2 cellular contexts compared by ENCODE assay signal in the genomic region with DNA sequence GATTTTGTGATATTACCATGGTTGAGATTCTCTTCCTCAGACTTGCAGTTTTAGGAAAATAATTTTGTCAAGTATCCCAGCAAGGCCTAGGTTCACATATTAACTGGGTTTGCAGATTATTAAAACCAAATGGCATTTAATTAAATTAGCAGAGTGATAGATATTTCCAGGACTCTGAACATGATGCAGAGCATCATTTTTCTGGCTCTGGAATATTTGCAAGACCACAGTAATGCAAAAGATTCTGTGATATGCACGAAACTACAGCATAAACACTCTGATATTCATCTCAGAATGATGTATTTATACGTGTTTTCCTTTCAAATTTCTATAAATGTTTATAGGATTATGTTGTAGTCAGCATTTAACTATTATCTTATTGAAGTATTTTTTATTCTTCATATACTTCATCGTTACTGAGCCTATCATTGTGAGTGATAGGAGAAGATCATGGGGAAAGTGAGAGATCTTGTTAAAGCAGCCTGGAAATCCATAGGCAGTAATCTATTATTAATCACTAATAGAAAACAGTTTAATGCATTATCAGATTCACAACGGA.
TF ChIP-seq lines count a peak whose summit lies in the region.

No MANE protein-coding gene starts in this region.

TF ChIP-seq in GM23338, 12 proteins besides CTCF, POLR2A, EP300 and RAD21 (continued from another document):
- TF ChIP-seq, protein P1, sequence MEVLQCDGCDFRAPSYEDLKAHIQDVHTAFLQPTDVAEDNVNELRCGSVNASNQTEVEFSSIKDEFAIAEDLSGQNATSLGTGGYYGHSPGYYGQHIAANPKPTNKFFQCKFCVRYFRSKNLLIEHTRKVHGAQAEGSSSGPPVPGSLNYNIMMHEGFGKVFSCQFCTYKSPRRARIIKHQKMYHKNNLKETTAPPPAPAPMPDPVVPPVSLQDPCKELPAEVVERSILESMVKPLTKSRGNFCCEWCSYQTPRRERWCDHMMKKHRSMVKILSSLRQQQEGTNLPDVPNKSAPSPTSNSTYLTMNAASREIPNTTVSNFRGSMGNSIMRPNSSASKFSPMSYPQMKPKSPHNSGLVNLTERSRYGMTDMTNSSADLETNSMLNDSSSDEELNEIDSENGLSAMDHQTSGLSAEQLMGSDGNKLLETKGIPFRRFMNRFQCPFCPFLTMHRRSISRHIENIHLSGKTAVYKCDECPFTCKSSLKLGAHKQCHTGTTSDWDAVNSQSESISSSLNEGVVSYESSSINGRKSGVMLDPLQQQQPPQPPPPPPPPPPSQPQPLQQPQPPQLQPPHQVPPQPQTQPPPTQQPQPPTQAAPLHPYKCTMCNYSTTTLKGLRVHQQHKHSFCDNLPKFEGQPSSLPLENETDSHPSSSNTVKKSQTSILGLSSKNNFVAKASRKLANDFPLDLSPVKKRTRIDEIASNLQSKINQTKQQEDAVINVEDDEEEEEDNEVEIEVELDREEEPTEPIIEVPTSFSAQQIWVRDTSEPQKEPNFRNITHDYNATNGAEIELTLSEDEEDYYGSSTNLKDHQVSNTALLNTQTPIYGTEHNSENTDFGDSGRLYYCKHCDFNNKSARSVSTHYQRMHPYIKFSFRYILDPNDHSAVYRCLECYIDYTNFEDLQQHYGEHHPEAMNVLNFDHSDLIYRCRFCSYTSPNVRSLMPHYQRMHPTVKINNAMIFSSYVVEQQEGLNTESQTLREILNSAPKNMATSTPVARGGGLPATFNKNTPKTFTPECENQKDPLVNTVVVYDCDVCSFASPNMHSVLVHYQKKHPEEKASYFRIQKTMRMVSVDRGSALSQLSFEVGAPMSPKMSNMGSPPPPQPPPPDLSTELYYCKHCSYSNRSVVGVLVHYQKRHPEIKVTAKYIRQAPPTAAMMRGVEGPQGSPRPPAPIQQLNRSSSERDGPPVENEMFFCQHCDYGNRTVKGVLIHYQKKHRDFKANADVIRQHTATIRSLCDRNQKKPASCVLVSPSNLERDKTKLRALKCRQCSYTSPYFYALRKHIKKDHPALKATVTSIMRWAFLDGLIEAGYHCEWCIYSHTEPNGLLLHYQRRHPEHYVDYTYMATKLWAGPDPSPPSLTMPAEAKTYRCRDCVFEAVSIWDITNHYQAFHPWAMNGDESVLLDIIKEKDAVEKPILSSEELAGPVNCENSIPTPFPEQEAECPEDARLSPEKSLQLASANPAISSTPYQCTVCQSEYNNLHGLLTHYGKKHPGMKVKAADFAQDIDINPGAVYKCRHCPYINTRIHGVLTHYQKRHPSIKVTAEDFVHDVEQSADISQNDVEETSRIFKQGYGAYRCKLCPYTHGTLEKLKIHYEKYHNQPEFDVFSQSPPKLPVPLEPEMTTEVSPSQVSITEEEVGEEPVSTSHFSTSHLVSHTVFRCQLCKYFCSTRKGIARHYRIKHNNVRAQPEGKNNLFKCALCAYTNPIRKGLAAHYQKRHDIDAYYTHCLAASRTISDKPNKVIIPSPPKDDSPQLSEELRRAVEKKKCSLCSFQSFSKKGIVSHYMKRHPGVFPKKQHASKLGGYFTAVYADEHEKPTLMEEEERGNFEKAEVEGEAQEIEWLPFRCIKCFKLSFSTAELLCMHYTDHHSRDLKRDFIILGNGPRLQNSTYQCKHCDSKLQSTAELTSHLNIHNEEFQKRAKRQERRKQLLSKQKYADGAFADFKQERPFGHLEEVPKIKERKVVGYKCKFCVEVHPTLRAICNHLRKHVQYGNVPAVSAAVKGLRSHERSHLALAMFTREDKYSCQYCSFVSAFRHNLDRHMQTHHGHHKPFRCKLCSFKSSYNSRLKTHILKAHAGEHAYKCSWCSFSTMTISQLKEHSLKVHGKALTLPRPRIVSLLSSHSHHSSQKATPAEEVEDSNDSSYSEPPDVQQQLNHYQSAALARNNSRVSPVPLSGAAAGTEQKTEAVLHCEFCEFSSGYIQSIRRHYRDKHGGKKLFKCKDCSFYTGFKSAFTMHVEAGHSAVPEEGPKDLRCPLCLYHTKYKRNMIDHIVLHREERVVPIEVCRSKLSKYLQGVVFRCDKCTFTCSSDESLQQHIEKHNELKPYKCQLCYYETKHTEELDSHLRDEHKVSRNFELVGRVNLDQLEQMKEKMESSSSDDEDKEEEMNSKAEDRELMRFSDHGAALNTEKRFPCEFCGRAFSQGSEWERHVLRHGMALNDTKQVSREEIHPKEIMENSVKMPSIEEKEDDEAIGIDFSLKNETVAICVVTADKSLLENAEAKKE (CRISPR knock-in tag; IDR thresholded peaks at IDR 0.05) = no peak
- TF ChIP-seq, protein P2, sequence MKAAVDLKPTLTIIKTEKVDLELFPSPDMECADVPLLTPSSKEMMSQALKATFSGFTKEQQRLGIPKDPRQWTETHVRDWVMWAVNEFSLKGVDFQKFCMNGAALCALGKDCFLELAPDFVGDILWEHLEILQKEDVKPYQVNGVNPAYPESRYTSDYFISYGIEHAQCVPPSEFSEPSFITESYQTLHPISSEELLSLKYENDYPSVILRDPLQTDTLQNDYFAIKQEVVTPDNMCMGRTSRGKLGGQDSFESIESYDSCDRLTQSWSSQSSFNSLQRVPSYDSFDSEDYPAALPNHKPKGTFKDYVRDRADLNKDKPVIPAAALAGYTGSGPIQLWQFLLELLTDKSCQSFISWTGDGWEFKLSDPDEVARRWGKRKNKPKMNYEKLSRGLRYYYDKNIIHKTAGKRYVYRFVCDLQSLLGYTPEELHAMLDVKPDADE (IDR thresholded peaks at IDR 0.05) = no peak
- TF ChIP-seq JUNB (IDR thresholded peaks at IDR 0.05; ENCODE audit: unreplicated experiment) = no peak
- no peak for TF ChIP-seq ZNF331 (CRISPR knock-in tag; IDR thresholded peaks at IDR 0.05; ENCODE audit: low read depth)
- TF ChIP-seq POLR2AphosphoS5 (IDR thresholded peaks at IDR 0.05; ENCODE audit: low read depth) = no peak
- no peak for TF ChIP-seq EZH2 (IDR thresholded peaks at IDR 0.05; ENCODE audit: low read depth, unreplicated experiment)
- TF ChIP-seq STAT1 (IDR thresholded peaks at IDR 0.05; ENCODE audit: unreplicated experiment) = no peak

TF ChIP-seq in WTC11, 78 proteins besides CTCF, POLR2A, EP300 and RAD21 (continued from another document):
- TF ChIP-seq, protein P3, sequence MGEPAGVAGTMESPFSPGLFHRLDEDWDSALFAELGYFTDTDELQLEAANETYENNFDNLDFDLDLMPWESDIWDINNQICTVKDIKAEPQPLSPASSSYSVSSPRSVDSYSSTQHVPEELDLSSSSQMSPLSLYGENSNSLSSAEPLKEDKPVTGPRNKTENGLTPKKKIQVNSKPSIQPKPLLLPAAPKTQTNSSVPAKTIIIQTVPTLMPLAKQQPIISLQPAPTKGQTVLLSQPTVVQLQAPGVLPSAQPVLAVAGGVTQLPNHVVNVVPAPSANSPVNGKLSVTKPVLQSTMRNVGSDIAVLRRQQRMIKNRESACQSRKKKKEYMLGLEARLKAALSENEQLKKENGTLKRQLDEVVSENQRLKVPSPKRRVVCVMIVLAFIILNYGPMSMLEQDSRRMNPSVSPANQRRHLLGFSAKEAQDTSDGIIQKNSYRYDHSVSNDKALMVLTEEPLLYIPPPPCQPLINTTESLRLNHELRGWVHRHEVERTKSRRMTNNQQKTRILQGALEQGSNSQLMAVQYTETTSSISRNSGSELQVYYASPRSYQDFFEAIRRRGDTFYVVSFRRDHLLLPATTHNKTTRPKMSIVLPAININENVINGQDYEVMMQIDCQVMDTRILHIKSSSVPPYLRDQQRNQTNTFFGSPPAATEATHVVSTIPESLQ (CRISPR knock-in tag; IDR thresholded peaks at IDR 0.05) = no peak
- TF ChIP-seq GTF2I (CRISPR knock-in tag; conservative IDR thresholded peaks at IDR 0.05) = no peak
- no peak for TF ChIP-seq ATF1 (CRISPR knock-in tag; IDR thresholded peaks at IDR 0.05)
- no peak for TF ChIP-seq ZNF423 (CRISPR knock-in tag; IDR thresholded peaks at IDR 0.05)
- no peak for TF ChIP-seq MXD4 (CRISPR knock-in tag; IDR thresholded peaks at IDR 0.05; ENCODE audit: borderline replicate concordance)
- TF ChIP-seq PRRX2 (CRISPR knock-in tag; IDR thresholded peaks at IDR 0.05) = no peak
- TF ChIP-seq, protein P4, sequence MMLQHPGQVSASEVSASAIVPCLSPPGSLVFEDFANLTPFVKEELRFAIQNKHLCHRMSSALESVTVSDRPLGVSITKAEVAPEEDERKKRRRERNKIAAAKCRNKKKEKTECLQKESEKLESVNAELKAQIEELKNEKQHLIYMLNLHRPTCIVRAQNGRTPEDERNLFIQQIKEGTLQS (CRISPR knock-in tag; conservative IDR thresholded peaks at IDR 0.05) = no peak
